In genomic region chr3:170056710-170057454, GRCh38 we compare ENCODE assay signal across 1 cellular context.
TF ChIP-seq lines count a peak whose summit lies in the region.

No MANE protein-coding gene starts in this region.

TF ChIP-seq in GM12878, 131 proteins besides CTCF, POLR2A, EP300 and RAD21 (continued from another document and continues in another):
- TF ChIP-seq E2F4 (IDR thresholded peaks at IDR 0.05; ENCODE audit: low read depth, low read length), result no peak
- no peak for TF ChIP-seq NFXL1 (IDR thresholded peaks at IDR 0.05; ENCODE audit: borderline replicate concordance)
- no peak for TF ChIP-seq WRNIP1 (IDR thresholded peaks at IDR 0.05; ENCODE audit: borderline replicate concordance, low read depth, low read length)
- no peak for TF ChIP-seq ASH2L (IDR thresholded peaks at IDR 0.05; ENCODE audit: borderline replicate concordance, low read depth)
- no peak for TF ChIP-seq PRDM15 (CRISPR knock-in tag; IDR thresholded peaks at IDR 0.05)
- TF ChIP-seq CREM (IDR thresholded peaks at IDR 0.05; ENCODE audit: low read depth), result peak; percentile 84
- TF ChIP-seq ATF2 (IDR thresholded peaks at IDR 0.05; ENCODE audit: low read length), result peak; percentile 97
- peak; percentile 15; the same call in 1 of the 2 replicates for TF ChIP-seq TAF1 (IDR thresholded peaks at IDR 0.05; ENCODE audit: borderline replicate concordance, low read depth, low read length)
- peak; percentile 71 for TF ChIP-seq CREB1 (IDR thresholded peaks at IDR 0.05; ENCODE audit: low read depth)
- peak; percentile 42; the same call in 1 of the 2 replicates for TF ChIP-seq DPF2 (IDR thresholded peaks at IDR 0.05)
- no peak for TF ChIP-seq HDAC2 (IDR thresholded peaks at IDR 0.05)
- no peak for TF ChIP-seq ZNF592 (IDR thresholded peaks at IDR 0.05)
- TF ChIP-seq KAT2A (conservative IDR thresholded peaks at IDR 0.05; ENCODE audit: control insufficient read depth, low read depth, low read length), result no peak
- no peak for TF ChIP-seq MYC (IDR thresholded peaks at IDR 0.05; ENCODE audit: insufficient read depth, insufficient read length, insufficient replicate concordance, low read length, severe bottlenecking)
- 0 out of 4 replicates have a peak, but pooled peaks of 1 of the 2 experiments have one; percentile 24 for TF ChIP-seq IKZF2 (IDR thresholded peaks at IDR 0.05)
- TF ChIP-seq MLLT1 (IDR thresholded peaks at IDR 0.05), result no peak
- peak; percentile 73; the same call in 1 of the 2 replicates for TF ChIP-seq MTA2 (IDR thresholded peaks at IDR 0.05; ENCODE audit: low read depth)
- no peak for TF ChIP-seq POLR2AphosphoS2 (IDR thresholded peaks at IDR 0.05; ENCODE audit: low read depth, low read length)
- TF ChIP-seq ELK1 (IDR thresholded peaks at IDR 0.05; ENCODE audit: low read depth, low read length), result no peak
- TF ChIP-seq BCL11A (IDR thresholded peaks at IDR 0.05; ENCODE audit: low read depth, low read length), result peak; percentile 80; the same call in 1 of the 2 replicates
- TF ChIP-seq NFYA (IDR thresholded peaks at IDR 0.05; ENCODE audit: borderline replicate concordance, low read depth, low read length), result no peak
- TF ChIP-seq SKIL (IDR thresholded peaks at IDR 0.05; ENCODE audit: low read depth, poor library complexity, severe bottlenecking), result peak; percentile 54
- no peak for TF ChIP-seq FOS (IDR thresholded peaks at IDR 0.05; ENCODE audit: borderline replicate concordance, extremely low read depth, insufficient read length)
- TF ChIP-seq NRF1 (conservative IDR thresholded peaks at IDR 0.05; ENCODE audit: low read depth, low read length), result no peak
- no peak for TF ChIP-seq SMC3 (IDR thresholded peaks at IDR 0.05; ENCODE audit: borderline replicate concordance, low read length)
- no peak for TF ChIP-seq SPI1 (IDR thresholded peaks at IDR 0.05; ENCODE audit: borderline replicate concordance, insufficient read depth, low read depth, low read length)
- TF ChIP-seq HDGF (IDR thresholded peaks at IDR 0.05), result no peak
- TF ChIP-seq SIN3A (IDR thresholded peaks at IDR 0.05; ENCODE audit: low read depth, low read length), result no peak
- no peak for TF ChIP-seq RELB (IDR thresholded peaks at IDR 0.05; ENCODE audit: low read depth)
- TF ChIP-seq MYB (IDR thresholded peaks at IDR 0.05; ENCODE audit: borderline replicate concordance, low read depth, low read length), result no peak
- TF ChIP-seq BCLAF1 (IDR thresholded peaks at IDR 0.05), result no peak
- TF ChIP-seq HCFC1 (IDR thresholded peaks at IDR 0.05; ENCODE audit: low read length), result no peak
- TF ChIP-seq NFIC (IDR thresholded peaks at IDR 0.05; ENCODE audit: low read depth, low read length), result peak; percentile 98
- TF ChIP-seq NR2F1 (conservative IDR thresholded peaks at IDR 0.05), result peak; percentile 93
- TF ChIP-seq SUZ12 (IDR thresholded peaks at IDR 0.05; ENCODE audit: unreplicated experiment), result no peak
- TF ChIP-seq ATF7 (IDR thresholded peaks at IDR 0.05; ENCODE audit: low read depth), result peak; percentile 75
- no peak for TF ChIP-seq LARP7 (IDR thresholded peaks at IDR 0.05)
- TF ChIP-seq FOXM1 (IDR thresholded peaks at IDR 0.05; ENCODE audit: low read depth, low read length), result peak; percentile 96
